Comparison of ENCODE assay signal across 12 cellular contexts in the genomic region with DNA sequence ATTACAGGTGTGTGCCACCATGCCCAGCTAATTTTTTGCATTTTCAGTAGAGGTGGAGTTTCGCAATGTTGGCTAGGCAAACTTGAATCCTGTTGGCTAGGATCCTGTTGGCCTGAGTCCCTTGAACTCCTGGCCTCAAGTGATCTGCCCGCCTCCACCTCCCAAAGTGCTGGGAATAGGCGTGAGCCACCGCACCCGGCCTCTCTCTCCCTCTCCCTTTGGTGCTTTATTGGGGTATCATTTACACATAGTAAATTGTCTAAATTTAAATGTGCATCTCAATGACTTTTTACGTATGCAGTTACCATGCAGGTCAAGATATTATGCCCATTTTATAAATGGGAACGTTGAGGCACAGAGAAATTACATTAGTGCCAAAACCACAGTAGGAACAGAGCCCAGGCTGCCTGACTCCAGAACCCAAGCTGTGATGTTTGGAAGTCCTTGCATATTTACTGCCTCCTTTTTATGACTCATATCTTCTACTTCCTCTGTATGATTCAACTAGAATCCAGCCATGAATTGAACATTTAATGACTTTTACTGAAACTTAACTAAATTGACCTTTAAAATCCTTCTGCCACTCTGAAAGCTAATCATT. TPM values are rescaled to one million over a fixed set of nuclear protein-coding genes. Genes with fewer than 3 reads are reported as not detected.
DNase-seq lines count a peak whose midpoint lies in the region; ATAC-seq and TF ChIP-seq lines count a peak whose summit lies in the region.
"Had no signal": no experiment of that assay in that cellular context is flagged by ENCODE, and none has a peak within 500 bp of the region (broad histone marks: within the 10 kb centered on the region; RNA-seq: fewer than 3 reads in every experiment).

No MANE protein-coding gene starts in this region.

- no peak for ATAC-seq in activated B cell treated with CpG ODN at 0.5 μM for 24 hours (ENCODE audit: low read depth)

- H3K4me3 ChIP-seq in A673 (ENCODE audit: low read depth, low read length, poor library complexity, severe bottlenecking) (no peak overlapping the region), ovary (no peak overlapping the region)
- H3K4me3 ChIP-seq: hepatocyte had no signal

- H3K27ac ChIP-seq in A673 (ENCODE audit: low read depth, low read length, poor library complexity, severe bottlenecking) (no peak overlapping the region), ovary (no peak overlapping the region)
- H3K27ac ChIP-seq: hepatocyte had no signal

- POLR2A ChIA-PET in A673 (lab: Charles Lee; ENCODE audit: low non-redundant PET) (no interaction called here), activated B cell treated with CpG ODN at 0.5 μM for 24 hours (lab: Charles Lee) (interaction anchor here (0.8 to 0.9 kb wide), 2 partner anchors 38 to 76 kb away, joined by 3 to 6 read pairs; no protein-coding TSS in a partner anchor)

- H3K36me3 Mint-ChIP-seq in activated B cell treated with CpG ODN at 0.5 μM for 24 hours (ENCODE audit: low read depth), result peaks cover 77% of the 10 kb centered on the region
- peaks cover 43% of the 10 kb centered on the region for H3K36me3 Mint-ChIP-seq in nephron progenitor cell (ENCODE audit: low read depth)

- H3K9me3 Mint-ChIP-seq in activated B cell treated with CpG ODN at 0.5 μM for 24 hours (peaks cover 1% of the 10 kb centered on the region), nephron progenitor cell (peaks cover 12% of the 10 kb centered on the region)

- H3K27me3 ChIP-seq in A673 (replicated peaks; ENCODE audit: insufficient read depth, low read depth, low read length, poor library complexity) (no peaks in the 10 kb centered on the region), ovary (no peaks in the 10 kb centered on the region)
- H3K27me3 ChIP-seq: hepatocyte had no signal

- no TSS peak for BruUV-seq in A673 (replicated peaks; lab: Mats Ljungman, UMichigan)

- intact Hi-C loops in A673 (cut with micrococcal nuclease; ENCODE audit: unreplicated experiment), result no loop called here
- intact Hi-C loops in activated B cell treated with CpG ODN at 0.5 μM for 24 hours (cut with micrococcal nuclease), result loop anchor here (5.0 kb wide), 1 partner anchor 35 kb away; a partner anchor contains a TSS
- intact Hi-C loops in ovary (cut with DNase I), result no loop called here

- 74 to 79% (median 76%) methylated on average over 7 of the region's 7 CpGs for WGBS in ovary, 3 donors

- CTCF ChIA-PET in A673 (lab: Charles Lee) (interaction anchor here (0.6 kb wide), 1 partner anchor 19 kb away, joined by 4 read pairs; no protein-coding TSS in a partner anchor), activated B cell treated with CpG ODN at 0.5 μM for 24 hours (lab: Charles Lee) (no interaction called here)

- H3K4me1 Mint-ChIP-seq in activated B cell treated with CpG ODN at 0.5 μM for 24 hours (peaks cover 8% of the 10 kb centered on the region), nephron progenitor cell (no peaks in the 10 kb centered on the region)

- H3K27ac Mint-ChIP-seq in activated B cell treated with CpG ODN at 0.5 μM for 24 hours (peak overlapping the region; percentile 65), nephron progenitor cell (no peak overlapping the region)

- H3K36me3 ChIP-seq in A673 (ENCODE audit: insufficient read depth, low read length, poor library complexity, severe bottlenecking), result peaks cover 87% of the 10 kb centered on the region
- H3K36me3 ChIP-seq in ovary, result no peaks in the 10 kb centered on the region

- TF ChIP-seq CTCF in A673 (conservative IDR thresholded peaks at IDR 0.05; ENCODE audit: low read depth, low read length), result no peak
- no peak for TF ChIP-seq CTCF in activated B cell treated with CpG ODN at 0.5 μM for 24 hours (IDR thresholded peaks at IDR 0.05)
- TF ChIP-seq CTCF in ovary (IDR thresholded peaks at IDR 0.05), result no peak
- no peak for TF ChIP-seq CTCF in nephron progenitor cell (IDR thresholded peaks at IDR 0.05)

- TF ChIP-seq EP300 in ovary (IDR thresholded peaks at IDR 0.05), result no peak

- H3K4me3 Mint-ChIP-seq in activated B cell treated with CpG ODN at 0.5 μM for 24 hours (peak overlapping the region; percentile 24), nephron progenitor cell (no peak overlapping the region)

- H3K9me3 ChIP-seq in A673 (ENCODE audit: low read depth, low read length, poor library complexity, severe bottlenecking) (no peaks in the 10 kb centered on the region), ovary (no peaks in the 10 kb centered on the region)

- H3K4me1 ChIP-seq in A673 (ENCODE audit: insufficient read depth, low read length, poor library complexity, severe bottlenecking), result peaks cover 4% of the 10 kb centered on the region
- H3K4me1 ChIP-seq in ovary (ENCODE audit: insufficient read depth), result no peaks in the 10 kb centered on the region

- TF ChIP-seq POLR2A in ovary (IDR thresholded peaks at IDR 0.05), result no peak

- peak; percentile 69 for DNase-seq in A673 (ENCODE audit: low spot score)
- DNase-seq in HPDE6-E6E7 (ENCODE audit: extremely low spot score), result peak; percentile 33
- no peak for DNase-seq in activated B cell treated with CpG ODN at 0.5 μM for 24 hours
- DNase-seq in hepatic stellate cell (ENCODE audit: low spot score), result peak; percentile 81
- no peak for DNase-seq in NCI-H2029 (lab: John Stamatoyannopoulos, UW)
- no peak for DNase-seq in ovary
- DNase-seq in KG1 (lab: John Stamatoyannopoulos, UW), result no peak
- no peak for DNase-seq in nephron progenitor cell
- DNase-seq: activated CD4-positive, alpha-beta T cell treated with anti-CD3 and anti-CD28 coated beads, Interleukin-2, amount 50 U/mL, for 4 hours; DMS79; NCI-H1417 had no signal

- no peaks in the 10 kb centered on the region for H3K27me3 Mint-ChIP-seq in activated B cell treated with CpG ODN at 0.5 μM for 24 hours
- H3K27me3 Mint-ChIP-seq in nephron progenitor cell (ENCODE audit: low read depth, poor library complexity), result peaks cover 5% of the 10 kb centered on the region

RNA-seq across cellular contexts. Expression of a gene that starts 34.0 kb away (rescaled TPM):
- total RNA-seq in A673 (2021) (17.4 and 18.2 TPM in 2 replicates), activated B cell treated with CpG ODN at 0.5 μM for 24 hours (17.5 and 17.7 TPM in 2 replicates), ovary (10 to 100 TPM in 5 of 7 donors, 1 to 10 TPM in 2; 7.9 to 16.2 (median 15.0) TPM)
- 10 to 100 TPM; 11.8 to 18.8 TPM for polyA plus RNA-seq in ovary

RNA-seq across cellular contexts. Expression of a gene that starts 34.3 kb away (rescaled TPM):
- total RNA-seq in A673 (2021) (9.0 and 9.6 TPM in 2 replicates), activated B cell treated with CpG ODN at 0.5 μM for 24 hours (11.4 TPM in 2 replicates), ovary (10 to 100 TPM in 2 of 7 donors, 1 to 10 TPM in 5; 7.3 to 12.0 (median 9.1) TPM)
- polyA plus RNA-seq in ovary, result 10 to 100 TPM in 1 of 2 donors, 1 to 10 TPM in 1; 9.2 to 11.3 TPM

RNA-seq across cellular contexts. Expression of a gene that starts 34.4 kb away (rescaled TPM):
- total RNA-seq in A673 (2021) (154 and 155 TPM in 2 replicates), activated B cell treated with CpG ODN at 0.5 μM for 24 hours (37.1 and 48.7 TPM in 2 replicates), ovary (10 to 100 TPM in 4 of 7 donors, 1 to 10 TPM in 3; 8.2 to 11.3 (median 10.5) TPM)
- 10 to 100 TPM in 1 of 2 donors, 1 to 10 TPM in 1; 4.8 to 36.6 TPM for polyA plus RNA-seq in ovary

Comparison
In these comparisons a context has a peak if more than half of its experiments do, and no peak if none do; other contexts are left out.
1. DNase-seq: peak in A673 (single experiment), HPDE6-E6E7 (single experiment) and hepatic stellate cell (single experiment); none in activated B cell treated with CpG ODN at 0.5 μM for 24 hours (single experiment), NCI-H2029 (single experiment), ovary (0 of 5), KG1 (single experiment) and nephron progenitor cell (single experiment).